17 cellular contexts compared by ENCODE assay signal in genomic region chr1:200294241-200294640, GRCh38.
DNase-seq lines count a peak whose midpoint lies in the region; ATAC-seq, FAIRE-seq and TF ChIP-seq lines count a peak whose summit lies in the region.
"Had no signal": no experiment of that assay in that cellular context is flagged by ENCODE, and none has a peak within 500 bp of the region (broad histone marks: within the 10 kb centered on the region; RNA-seq: fewer than 3 reads in every experiment).

No MANE protein-coding gene starts in this region.

- TF ChIP-seq CTCF in endothelial cell of umbilical vein (IDR thresholded peaks at IDR 0.05; ENCODE audit: extremely low read depth in 1 of 2, insufficient read depth in 1 of 2, low read depth in 1 of 2, low read length in 2 of 2), result no peak

- POLR2A ChIA-PET in endothelial cell of umbilical vein (lab: Charles Lee), result no interaction called here

- no peaks in the 10 kb centered on the region for H3K9me3 Mint-ChIP-seq in activated T-cell treated with anti-CD3 and anti-CD28 coated beads, Interleukin-2, amount 50 U/mL, for 4 hours
- H3K9me3 Mint-ChIP-seq: CD4-positive, alpha-beta memory T cell; H9 had no signal

- CTCF ChIA-PET in endothelial cell of umbilical vein (lab: Charles Lee), result interaction anchor here (0.5 to 4.7 kb wide), 8 partner anchors 9 to 338 kb away, joined by 3 to 23 read pairs (median 4); no protein-coding TSS in a partner anchor

- H3K27ac ChIP-seq in endothelial cell of umbilical vein (ENCODE audit: insufficient read depth, low read depth, low read length), result no peak overlapping the region

- H3K4me3 Mint-ChIP-seq in activated T-cell treated with anti-CD3 and anti-CD28 coated beads, Interleukin-2, amount 50 U/mL, for 4 hours, result no peak overlapping the region
- H3K4me3 Mint-ChIP-seq: CD4-positive, alpha-beta memory T cell; H9 had no signal

- no peaks in the 10 kb centered on the region for H3K9me3 ChIP-seq in endothelial cell of umbilical vein (replicated peaks; ENCODE audit: control insufficient read depth, insufficient read depth, low read length)

- H3K27me3 ChIP-seq in endothelial cell of umbilical vein (ENCODE audit: control insufficient read depth in 2 of 2, insufficient read depth in 2 of 2, low read length in 2 of 2), result peaks cover 3 to 5% of the 10 kb centered on the region in 2 experiments

- no peaks in the 10 kb centered on the region for H3K9me1 ChIP-seq in endothelial cell of umbilical vein (replicated peaks; ENCODE audit: control insufficient read depth, extremely low read depth, insufficient read depth, low read length)

- H3K36me3 ChIP-seq in endothelial cell of umbilical vein (ENCODE audit: control insufficient read depth in 2 of 2, extremely low read depth in 1 of 2, insufficient read depth in 2 of 2, low read length in 2 of 2), result no peaks in the 10 kb centered on the region

- peak; percentile 11 for DNase-seq in A172 (ENCODE audit: low spot score)
- DNase-seq in DMS53 (lab: John Stamatoyannopoulos, UW), result peak; percentile 77
- peak; percentile 5 for DNase-seq in NCI-H774 (lab: John Stamatoyannopoulos, UW)
- DNase-seq in endothelial cell of umbilical vein (ENCODE audit: low read depth, low spot score), result no peak
- DNase-seq in NCI-H1105 (lab: John Stamatoyannopoulos, UW), result no peak
- no peak for DNase-seq in activated T-cell treated with anti-CD3 and anti-CD28 coated beads, Interleukin-2, amount 50 U/mL, for 4 hours
- DNase-seq in NCI-H2171 (lab: John Stamatoyannopoulos, UW), result no peak
- DNase-seq: CD4-positive, alpha-beta memory T cell; H9; NCI-H1417; NCI-H1930; NCI-H2227 treated with DMSO at 0.1 percent for 48 hours; NCI-H748 treated with DMSO at 0.1 percent for 48 hours; SIG-M5 had no signal

- no peak overlapping the region for H3K4me3 ChIP-seq in endothelial cell of umbilical vein (replicated peaks in 1 of 3; ENCODE audit: insufficient read depth in 1 of 3, low read depth in 1 of 3, low read length in 3 of 3)

- H3K79me2 ChIP-seq in endothelial cell of umbilical vein (ENCODE audit: control insufficient read depth, insufficient read depth, low read length), result no peaks in the 10 kb centered on the region

- no peak overlapping the region for H3K4me2 ChIP-seq in endothelial cell of umbilical vein (ENCODE audit: insufficient read depth, low read length)

- no peak overlapping the region for H2AFZ ChIP-seq in endothelial cell of umbilical vein (ENCODE audit: low read depth, low read length)

- H3K27me3 Mint-ChIP-seq in activated T-cell treated with anti-CD3 and anti-CD28 coated beads, Interleukin-2, amount 50 U/mL, for 4 hours (ENCODE audit: low read depth), result no peaks in the 10 kb centered on the region

- H3K4me1 ChIP-seq in endothelial cell of umbilical vein (ENCODE audit: control insufficient read depth, extremely low read depth, insufficient read depth, low read length), result no peaks in the 10 kb centered on the region

- FAIRE-seq in endothelial cell of umbilical vein (lab: Jason Lieb, UNC), result peak; percentile 31
- FAIRE-seq: D721Med, HepG2 had no signal

- no peaks in the 10 kb centered on the region for H3K36me3 Mint-ChIP-seq in activated T-cell treated with anti-CD3 and anti-CD28 coated beads, Interleukin-2, amount 50 U/mL, for 4 hours (ENCODE audit: insufficient read depth)
- H3K36me3 Mint-ChIP-seq: CD4-positive, alpha-beta memory T cell had no signal

- TF ChIP-seq POLR2A in endothelial cell of umbilical vein (IDR thresholded peaks at IDR 0.05; ENCODE audit: low read depth, low read length), result no peak

- H4K20me1 ChIP-seq in endothelial cell of umbilical vein (replicated peaks; ENCODE audit: control insufficient read depth, extremely low read depth, insufficient read depth, low read length), result no peaks in the 10 kb centered on the region

- H3K9ac ChIP-seq in endothelial cell of umbilical vein (replicated peaks; ENCODE audit: extremely low read depth, insufficient read depth, low read length), result no peak overlapping the region

- H3K4me1 Mint-ChIP-seq in activated T-cell treated with anti-CD3 and anti-CD28 coated beads, Interleukin-2, amount 50 U/mL, for 4 hours (ENCODE audit: low read depth), result no peaks in the 10 kb centered on the region
- H3K4me1 Mint-ChIP-seq: CD4-positive, alpha-beta memory T cell had no signal

- dilution Hi-C loops in endothelial cell of umbilical vein (cut with MboI; ENCODE audit: extremely low pct_ligation_motif_present, low sequenced_read_pairs), result no loop called here

- no peak for ATAC-seq in activated T-cell treated with anti-CD3 and anti-CD28 coated beads, Interleukin-2, amount 50 U/mL, for 4 hours
- no peak for ATAC-seq in HG03039 (IDR thresholded peaks at IDR 0.05; ENCODE audit: unreplicated experiment)
- ATAC-seq: HepG2 had no signal

- no TSS peak for BruUV-seq in endothelial cell of umbilical vein (replicated peaks; lab: Mats Ljungman, UMichigan)

- intact Hi-C loops in endothelial cell of umbilical vein (cut with micrococcal nuclease), result no loop called here

TF ChIP-seq in endothelial cell of umbilical vein, 7 proteins besides CTCF, POLR2A, EP300 and RAD21:
- no peak for TF ChIP-seq MYC (IDR thresholded peaks at IDR 0.05; ENCODE audit: low read depth, low read length)
- no peak for TF ChIP-seq FOS (IDR thresholded peaks at IDR 0.05; ENCODE audit: borderline replicate concordance, insufficient read depth, low read length)
- no peak for TF ChIP-seq MAX (IDR thresholded peaks at IDR 0.05; ENCODE audit: insufficient read depth, insufficient read length)
- TF ChIP-seq EZH2 (IDR thresholded peaks at IDR 0.05; ENCODE audit: borderline replicate concordance, low read depth, low read length, severe bottlenecking), result no peak
- no peak for TF ChIP-seq GATA2 (IDR thresholded peaks at IDR 0.05; ENCODE audit: insufficient read depth, insufficient read length, low read depth, low read length)
- no peak for TF ChIP-seq POLR2AphosphoS5 (IDR thresholded peaks at IDR 0.05; ENCODE audit: insufficient read depth, low read depth, low read length)
- TF ChIP-seq JUN (IDR thresholded peaks at IDR 0.05; ENCODE audit: borderline replicate concordance, insufficient read depth, insufficient read length, low read depth), result no peak

Comparison
In these comparisons a context has a peak if more than half of its experiments do, and no peak if none do; other contexts are left out.
1. DNase-seq: peak in A172 (single experiment), DMS53 (single experiment) and NCI-H774 (single experiment); none in endothelial cell of umbilical vein (single experiment), NCI-H1105 (single experiment), activated T-cell treated with anti-CD3 and anti-CD28 coated beads, Interleukin-2, amount 50 U/mL, for 4 hours (single experiment) and NCI-H2171 (single experiment).